Comparison of ENCODE assay signal across 8 cellular contexts in the genomic region with DNA sequence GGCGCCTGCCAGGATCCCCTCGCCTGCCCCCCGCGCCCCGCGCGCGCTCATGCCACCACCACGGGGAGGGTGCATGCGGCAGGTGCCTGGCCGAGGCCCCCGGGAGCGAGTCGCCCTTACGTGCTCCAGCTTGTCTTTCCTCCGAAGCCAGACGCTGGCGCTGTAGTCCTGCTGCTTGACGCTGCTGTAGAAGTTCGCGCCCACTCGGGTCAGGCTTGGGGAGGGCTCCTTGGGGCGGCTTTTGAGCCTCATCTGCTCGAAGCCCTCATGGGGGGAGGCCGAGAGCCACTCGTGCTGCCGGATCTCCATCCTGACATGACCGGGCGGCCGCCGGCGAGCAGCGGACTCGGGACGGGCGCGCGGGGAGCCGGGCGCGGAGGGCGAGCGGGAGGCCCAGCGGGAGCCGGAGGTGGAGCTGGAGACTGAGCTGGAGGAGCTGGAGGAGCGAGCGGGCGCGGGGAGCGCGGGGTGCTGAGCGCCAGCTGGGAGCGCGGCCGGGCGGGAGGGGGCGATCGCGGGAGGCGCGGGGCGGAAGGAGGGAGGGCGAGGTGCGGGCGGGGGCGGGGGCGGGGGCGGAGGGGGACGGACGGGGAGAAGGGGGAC. TPM values are rescaled to one million over a fixed set of nuclear protein-coding genes. Genes with fewer than 3 reads are reported as not detected.
DNase-seq lines count a peak whose midpoint lies in the region; ATAC-seq and TF ChIP-seq lines count a peak whose summit lies in the region.

No MANE protein-coding gene starts in this region.

- H3K4me3 Mint-ChIP-seq in GM23338, result peak overlapping the region; percentile 91
- H3K4me3 Mint-ChIP-seq in CD8-positive, alpha-beta memory T cell, result peak overlapping the region in 1 of 7 donors; percentile 27

- POLR2A ChIA-PET in CD8-positive, alpha-beta memory T cell (lab: Charles Lee), result no interaction called here

- peaks cover 39% of the 10 kb centered on the region for H3K27me3 Mint-ChIP-seq in GM23338 (ENCODE audit: insufficient read depth, low read depth, poor library complexity)
- H3K27me3 Mint-ChIP-seq in CD8-positive, alpha-beta memory T cell, result peaks cover 38 to 56% of the 10 kb centered on the region in 2 donors

- peaks cover 40% of the 10 kb centered on the region for H3K27me3 ChIP-seq in GM23338 (ENCODE audit: insufficient read depth)
- H3K27me3 ChIP-seq in osteoblast (ENCODE audit: insufficient read depth, low read length), result peaks cover 32% of the 10 kb centered on the region
- peaks cover 11% of the 10 kb centered on the region for H3K27me3 ChIP-seq in CD8-positive, alpha-beta memory T cell (ENCODE audit: insufficient read depth, low read length, poor library complexity, severe bottlenecking)

- H3K27ac ChIP-seq in 22Rv1 (no peak overlapping the region), GM23338 (ENCODE audit: low read depth) (no peak overlapping the region), osteoblast (ENCODE audit: low read depth, low read length) (no peak overlapping the region)
- no peak overlapping the region for H3K27ac ChIP-seq in CD8-positive, alpha-beta memory T cell (ENCODE audit: low read depth, low read length)

- H3K4me3 ChIP-seq in GM23338 (peak overlapping the region; percentile 96), fibroblast of mammary gland (ENCODE audit: control insufficient read depth, low read depth, low read length) (peak overlapping the region; percentile 34), osteoblast (ENCODE audit: insufficient read depth, low read length) (no peak overlapping the region)
- no peak overlapping the region for H3K4me3 ChIP-seq in CD8-positive, alpha-beta memory T cell (ENCODE audit: low read length)

- CTCF ChIA-PET in CD8-positive, alpha-beta memory T cell (lab: Charles Lee), result no interaction called here

- no peaks in the 10 kb centered on the region for H3K36me3 Mint-ChIP-seq in GM23338 (ENCODE audit: low read depth)
- no peaks in the 10 kb centered on the region for H3K36me3 Mint-ChIP-seq in CD8-positive, alpha-beta memory T cell

- peak overlapping the region; percentile 97 for H2AFZ ChIP-seq in GM23338
- H2AFZ ChIP-seq in osteoblast (ENCODE audit: low read length), result no peak overlapping the region

- H3K9me3 ChIP-seq in osteoblast (ENCODE audit: low read depth, low read length), result no peaks in the 10 kb centered on the region
- no peaks in the 10 kb centered on the region for H3K9me3 ChIP-seq in CD8-positive, alpha-beta memory T cell (ENCODE audit: low read length)

- peak; percentile 77 for ATAC-seq in GM23338
- no peak for ATAC-seq in HG02763 (IDR thresholded peaks at IDR 0.05; ENCODE audit: unreplicated experiment)

- H3K36me3 ChIP-seq in GM23338 (ENCODE audit: insufficient read depth), result no peaks in the 10 kb centered on the region
- H3K36me3 ChIP-seq in osteoblast (ENCODE audit: insufficient read depth, low read length), result no peaks in the 10 kb centered on the region
- no peaks in the 10 kb centered on the region for H3K36me3 ChIP-seq in CD8-positive, alpha-beta memory T cell (ENCODE audit: insufficient read depth, low read length)

- peaks cover 39% of the 10 kb centered on the region for H3K79me2 ChIP-seq in GM23338 (replicated peaks; ENCODE audit: insufficient read depth)
- H3K79me2 ChIP-seq in osteoblast (ENCODE audit: insufficient read depth, low read length), result no peaks in the 10 kb centered on the region

- peaks cover 29% of the 10 kb centered on the region for H3K4me1 ChIP-seq in GM23338 (ENCODE audit: insufficient read depth)
- H3K4me1 ChIP-seq in osteoblast (ENCODE audit: insufficient read depth, low read length), result no peaks in the 10 kb centered on the region
- no peaks in the 10 kb centered on the region for H3K4me1 ChIP-seq in CD8-positive, alpha-beta memory T cell (ENCODE audit: insufficient read depth, low read length)

- H3K4me1 Mint-ChIP-seq in GM23338, result peaks cover 17% of the 10 kb centered on the region
- H3K4me1 Mint-ChIP-seq in CD8-positive, alpha-beta memory T cell, result peaks cover 5 to 21% (median 7%) of the 10 kb centered on the region in 3 donors

- no peak overlapping the region for H3K27ac Mint-ChIP-seq in GM23338
- H3K27ac Mint-ChIP-seq in CD8-positive, alpha-beta memory T cell, result no peak overlapping the region

- no peaks in the 10 kb centered on the region for H3F3A ChIP-seq in GM23338 (replicated peaks; ENCODE audit: low read depth)

- DNase-seq in GM23338 (ENCODE audit: low spot score) (peak; percentile 90), SK-N-DZ (ENCODE audit: low spot score) (peak; percentile 79), fibroblast of mammary gland (ENCODE audit: low read depth) (peak; percentile 26), osteoblast (ENCODE audit: insufficient read length, low spot score, missing footprints) (peak; percentile 92), NCI-H2196 (lab: John Stamatoyannopoulos, UW; ENCODE audit: unreplicated experiment) (no peak)
- no peak for DNase-seq in CD8-positive, alpha-beta memory T cell

- TF ChIP-seq CTCF in 22Rv1 (IDR thresholded peaks at IDR 0.05) (peak; percentile 41), GM23338 (conservative IDR thresholded peaks at IDR 0.05; ENCODE audit: low read depth in 2 of 2) (peak in 1 of 2 experiments; percentile 48; a peak in 3 of 4 replicates), fibroblast of mammary gland (conservative IDR thresholded peaks at IDR 0.05; ENCODE audit: control insufficient read depth, insufficient read depth, low read depth, low read length) (no peak), osteoblast (IDR thresholded peaks at IDR 0.05; ENCODE audit: extremely low read depth, low read depth, low read length) (no peak)

- no peaks in the 10 kb centered on the region for H4K20me1 ChIP-seq in GM23338 (replicated peaks; ENCODE audit: insufficient read depth)
- no peaks in the 10 kb centered on the region for H4K20me1 ChIP-seq in osteoblast (ENCODE audit: insufficient read depth, low read length)

- no peaks in the 10 kb centered on the region for H3K9me3 Mint-ChIP-seq in GM23338
- H3K9me3 Mint-ChIP-seq in CD8-positive, alpha-beta memory T cell, result peaks cover 0 to 2% (median 0%) of the 10 kb centered on the region in 5 donors

- H3K4me2 ChIP-seq in GM23338 (peak overlapping the region; percentile 95), osteoblast (ENCODE audit: insufficient read depth, low read length) (peak overlapping the region; percentile 39)

- no peaks in the 10 kb centered on the region for H3K9me2 ChIP-seq in GM23338 (ENCODE audit: insufficient read depth)

RNA-seq across cellular contexts. Expression of a gene that starts 0.4 kb away (rescaled TPM):
- total RNA-seq in GM23338 (2014; rRNA removed; shearing (Covaris generic)), result 4.2 and 5.8 TPM in 2 replicates
- polyA plus RNA-seq in GM23338 (2016; fragmentation: Nextera tagmentation; extraction: Ambion mirVana), result 4.1 and 5.5 TPM in 2 replicates
- 1.8 and 3.9 TPM in 2 replicates for polyA plus RNA-seq in SK-N-DZ (2014; cell fraction: cytosol; rRNA removed)
- 1.8 and 2.1 TPM in 2 replicates for polyA plus RNA-seq in SK-N-DZ (2014; cell fraction: nucleus; rRNA removed)
- not detected in 2 replicates for total RNA-seq in osteoblast
- total RNA-seq in CD8-positive, alpha-beta memory T cell, result not detected
- polyA plus RNA-seq in CD8-positive, alpha-beta memory T cell, result not detected

Comparison
In these comparisons a context has a peak if more than half of its experiments do, and no peak if none do; other contexts are left out.
1. DNase-seq: peak in GM23338 (single experiment), SK-N-DZ (single experiment), fibroblast of mammary gland (single experiment) and osteoblast (single experiment); none in CD8-positive, alpha-beta memory T cell (0 of 5) and NCI-H2196 (single experiment).
2. H3K4me3 ChIP-seq: peak in GM23338 (single experiment) and fibroblast of mammary gland (single experiment); none in osteoblast (single experiment) and CD8-positive, alpha-beta memory T cell (single experiment).